In the genomic region with DNA sequence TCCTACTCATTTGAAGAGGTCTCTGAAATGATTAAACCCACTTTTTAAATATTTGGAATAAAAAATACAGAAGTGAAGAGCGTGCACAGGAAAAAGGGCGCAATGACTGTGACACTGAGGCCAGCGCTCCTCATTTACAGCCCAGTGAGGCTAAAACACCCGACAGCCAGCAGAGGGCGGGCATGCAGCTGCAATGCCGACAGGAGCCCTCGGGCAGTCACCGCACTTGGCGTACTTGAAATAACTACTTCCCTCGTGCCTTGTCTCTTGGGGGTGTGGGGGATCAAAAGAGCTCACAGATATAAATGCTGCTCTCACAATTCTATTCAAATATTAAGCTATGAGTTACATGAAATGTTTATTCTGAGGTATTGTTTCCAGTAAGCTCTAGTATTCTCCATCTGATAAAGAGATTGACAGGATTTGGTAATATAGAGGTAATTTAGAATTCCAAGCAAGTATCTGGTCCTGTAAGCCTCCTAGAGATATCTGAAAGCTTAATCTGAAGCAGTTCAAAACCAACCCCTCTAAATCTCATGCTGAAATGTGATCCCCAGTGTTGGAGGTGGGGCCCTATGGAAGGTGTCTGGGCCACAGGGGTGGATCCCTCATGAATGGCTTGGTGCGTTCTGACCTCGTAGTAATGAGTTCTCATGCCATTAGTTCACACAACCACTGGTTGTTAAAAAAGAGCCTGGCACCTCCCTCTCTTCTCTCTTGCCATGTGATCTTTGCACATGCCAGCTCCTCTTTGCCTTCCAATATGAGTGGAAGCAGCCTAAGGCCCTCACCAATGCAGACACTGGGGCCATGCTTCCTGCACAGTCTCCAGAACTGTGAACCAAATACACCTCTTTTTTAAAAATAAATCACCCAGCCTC, we compare ENCODE assay signal across 7 cellular contexts.
A peak's percentile ranks its signal among the peaks of the same experiment; 100 is the strongest.
DNase-seq lines count a peak whose midpoint lies in the region; ATAC-seq and TF ChIP-seq lines count a peak whose summit lies in the region.

No MANE protein-coding gene starts in this region.

- ATAC-seq in GM18505 (IDR thresholded peaks at IDR 0.05; ENCODE audit: unreplicated experiment) (peak; percentile 77), HG03432 (IDR thresholded peaks at IDR 0.05; ENCODE audit: unreplicated experiment) (peak; percentile 78)

- peak in 1 of 3 donors; percentile 62 for TF ChIP-seq CTCF in lower leg skin (IDR thresholded peaks at IDR 0.05)

- no peak overlapping the region for H3K4me3 ChIP-seq in lower leg skin (ENCODE audit: low read depth, poor library complexity, severe bottlenecking)

- intact Hi-C loops in lower leg skin (cut with DNase I; ENCODE audit: low total_unique reads), result loop anchor here (5.0 to 10.0 kb wide), 2 partner anchors 460 to 578 kb away; no protein-coding TSS in a partner anchor

- 17 to 23% methylated on average over 12 of the region's 12 CpGs for WGBS in lower leg skin, 2 donors

- peak; percentile 57 for DNase-seq in NCI-H526 treated with DMSO at 0.1 percent for 48 hours (lab: John Stamatoyannopoulos, UW)
- DNase-seq in activated CD4-positive, alpha-beta T cell treated with anti-CD3 and anti-CD28 coated beads, Interleukin-2, amount 50 U/mL, for 24 hours (ENCODE audit: low read depth in 1 of 2, low spot score in 1 of 2), result peak; percentile 44 to 70
- DNase-seq in dermis blood vessel endothelial cell, result peak; percentile 84
- peak; percentile 76 to 95 for DNase-seq in lower leg skin (ENCODE audit: low spot score in 2 of 2)
- peak; percentile 48 to 58 (median 57) for DNase-seq in stimulated activated CD4-positive, alpha-beta T cell treated with anti-CD3 and anti-CD28 coated beads, TNF-alpha, amount 100 ng/mL, for 4 hours (ENCODE audit: low read depth in 3 of 3)

- TF ChIP-seq POLR2A in GM18505 (IDR thresholded peaks at IDR 0.05; ENCODE audit: borderline replicate concordance, extremely low read depth, insufficient read depth, insufficient read length) (no peak), lower leg skin (IDR thresholded peaks at IDR 0.05) (no peak)
